ENCODE assay signal across 31 cellular contexts in the genomic region with DNA sequence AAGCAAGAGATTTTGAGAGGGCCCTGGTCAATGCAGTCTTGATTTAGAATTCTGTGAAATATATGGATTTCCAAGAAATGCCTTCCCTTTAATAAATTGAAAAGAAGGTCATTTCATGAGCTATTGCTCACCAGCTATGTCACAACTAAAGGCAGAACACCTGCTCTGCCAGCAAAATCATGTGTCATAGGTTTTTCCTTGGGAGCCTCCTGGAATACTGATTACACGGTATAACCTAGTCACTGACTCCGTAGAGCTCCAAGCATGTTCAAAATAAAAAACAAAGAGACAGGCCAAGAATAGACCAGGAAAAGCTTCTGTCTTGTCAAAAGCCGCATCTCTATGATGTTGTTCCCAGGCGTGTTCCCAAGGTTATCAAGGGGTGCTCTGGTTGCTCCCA.
"Had no signal": no experiment of that assay in that cellular context is flagged by ENCODE, and none has a peak within 500 bp of the region (broad histone marks: within the 10 kb centered on the region; RNA-seq: fewer than 3 reads in every experiment).

No MANE protein-coding gene starts in this region.

- H3K9ac ChIP-seq: neural progenitor cell, parathyroid adenoma had no signal

- H3K27ac ChIP-seq: ascending aorta, coronary artery, dorsolateral prefrontal cortex, gastrocnemius medialis, neural progenitor cell, parathyroid adenoma, psoas muscle, right atrium auricular region, thyroid gland, VCaP had no signal

- H3K4me3 Mint-ChIP-seq: activated naive CD8-positive, alpha-beta T cell treated with anti-CD3 and anti-CD28 coated beads for 36 hours; brain; memory B cell; naive thymus-derived CD4-positive, alpha-beta T cell; neural progenitor cell; stimulated activated memory B cell treated with anti-CD40 and anti-IgM and Interleukin-4, amounts not matched to agents 10 μg/mL and 1 μg/mL and 100 μg/mL, for 72 hours; stimulated activated naive CD8-positive, alpha-beta T cell treated with anti-CD3 and anti-CD28 coated beads, Interleukin-15, amount 100 ng/mL, for 72 hours had no signal

- ATAC-seq: gastrocnemius medialis; naive thymus-derived CD4-positive, alpha-beta T cell; psoas muscle; stimulated activated memory B cell treated with anti-CD40 and anti-IgM and Interleukin-4, amounts not matched to agents 10 μg/mL and 1 μg/mL and 100 μg/mL, for 72 hours; stimulated activated naive CD8-positive, alpha-beta T cell treated with anti-CD3 and anti-CD28 coated beads, Interleukin-15, amount 100 ng/mL, for 72 hours had no signal

- H2AFZ ChIP-seq: neural progenitor cell, parathyroid adenoma had no signal

- H3K27ac Mint-ChIP-seq: activated naive CD8-positive, alpha-beta T cell treated with anti-CD3 and anti-CD28 coated beads for 36 hours; memory B cell; naive thymus-derived CD4-positive, alpha-beta T cell; neural progenitor cell; stimulated activated memory B cell treated with anti-CD40 and anti-IgM and Interleukin-4, amounts not matched to agents 10 μg/mL and 1 μg/mL and 100 μg/mL, for 72 hours; stimulated activated naive CD8-positive, alpha-beta T cell treated with anti-CD3 and anti-CD28 coated beads, Interleukin-15, amount 100 ng/mL, for 72 hours had no signal

- H3K9me3 ChIP-seq: ascending aorta, gastrocnemius medialis, psoas muscle, right atrium auricular region, thyroid gland had no signal

- H3K9me3 Mint-ChIP-seq: activated naive CD8-positive, alpha-beta T cell treated with anti-CD3 and anti-CD28 coated beads for 36 hours; memory B cell; naive thymus-derived CD4-positive, alpha-beta T cell; neural progenitor cell; stimulated activated memory B cell treated with anti-CD40 and anti-IgM and Interleukin-4, amounts not matched to agents 10 μg/mL and 1 μg/mL and 100 μg/mL, for 72 hours; stimulated activated naive CD8-positive, alpha-beta T cell treated with anti-CD3 and anti-CD28 coated beads, Interleukin-15, amount 100 ng/mL, for 72 hours had no signal

- H3K4me2 ChIP-seq: neural progenitor cell, smooth muscle cell had no signal

- H3K36me3 Mint-ChIP-seq: activated naive CD8-positive, alpha-beta T cell treated with anti-CD3 and anti-CD28 coated beads for 36 hours; brain; memory B cell; naive thymus-derived CD4-positive, alpha-beta T cell; neural progenitor cell; stimulated activated memory B cell treated with anti-CD40 and anti-IgM and Interleukin-4, amounts not matched to agents 10 μg/mL and 1 μg/mL and 100 μg/mL, for 72 hours had no signal

- H3K36me3 ChIP-seq: ascending aorta, gastrocnemius medialis, neural progenitor cell, right atrium auricular region, thyroid gland had no signal

- H3K79me2 ChIP-seq: parathyroid adenoma had no signal

- H3K27me3 ChIP-seq: ascending aorta, neural progenitor cell, right atrium auricular region, thyroid gland had no signal

- H3K4me3 ChIP-seq: ascending aorta, coronary artery, dorsolateral prefrontal cortex, gastrocnemius medialis, neural progenitor cell, psoas muscle, right atrium auricular region, smooth muscle cell, thyroid gland had no signal

- DNase-seq: activated CD4-positive, alpha-beta T cell treated with anti-CD3 and anti-CD28 coated beads for 4 hours; activated CD4-positive, alpha-beta T cell treated with anti-CD3 and anti-CD28 coated beads, Interleukin-2, amount 50 U/mL, for 4 hours; activated effector memory CD4-positive, alpha-beta T cell treated with Interleukin-2 at 50 U/mL for 16 hours; activated naive CD4-positive, alpha-beta T cell treated with Interleukin-2 at 50 U/mL for 16 hours; activated naive CD8-positive, alpha-beta T cell treated with anti-CD3 and anti-CD28 coated beads for 36 hours; activated T-cell treated with anti-CD3 and anti-CD28 coated beads for 4 hours; dorsolateral prefrontal cortex; effector memory CD4-positive, alpha-beta T cell; gastrocnemius medialis; glutamatergic neuron; midbrain; naive thymus-derived CD4-positive, alpha-beta T cell; occipital lobe; psoas muscle; stimulated activated CD4-positive, alpha-beta T cell treated with anti-CD3 and anti-CD28 coated beads, Interleukin-1b, Interleukin-23, amount 100 ng/mL, for 48 hours; stimulated activated CD4-positive, alpha-beta T cell treated with anti-CD3 and anti-CD28 coated beads, Interleukin-4, amount 100 ng/mL, for 4 hours; stimulated activated CD8-positive, alpha-beta memory T cell treated with anti-CD3 and anti-CD28 coated beads, Interleukin-4, amount 100 ng/mL, for 48 hours; stimulated activated naive CD8-positive, alpha-beta T cell treated with anti-CD3 and anti-CD28 coated beads, Interleukin-15, amount 100 ng/mL, for 72 hours; substantia nigra; T-helper 9 cell; thyroid gland had no signal

- H3K4me1 Mint-ChIP-seq: stimulated activated memory B cell treated with anti-CD40 and anti-IgM and Interleukin-4, amounts not matched to agents 10 μg/mL and 1 μg/mL and 100 μg/mL, for 72 hours had no signal

- H3K4me1 ChIP-seq: ascending aorta, gastrocnemius medialis, neural progenitor cell, parathyroid adenoma, psoas muscle, right atrium auricular region, thyroid gland had no signal
